Comparison of ENCODE assay signal across 19 cellular contexts in the genomic region with DNA sequence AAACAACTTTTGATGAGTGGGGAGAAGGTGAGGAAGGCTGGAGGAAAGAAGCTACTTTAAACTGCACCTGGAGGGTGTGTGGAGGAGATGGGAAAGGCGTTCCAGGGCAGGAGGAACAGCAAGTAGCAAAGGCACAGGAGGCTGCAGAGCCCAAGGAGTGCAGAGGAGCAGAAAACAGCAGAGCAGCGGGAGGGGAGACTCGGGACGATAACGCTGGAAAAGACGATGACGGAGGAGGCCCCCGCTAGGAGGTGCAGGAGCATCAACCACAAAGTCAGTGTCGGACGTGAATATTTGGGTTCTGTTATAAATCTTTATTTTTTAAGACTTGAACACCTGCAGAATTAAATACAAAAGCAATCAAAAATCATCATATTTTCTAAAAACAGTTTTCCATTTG. TPM values are rescaled to one million over a fixed set of nuclear protein-coding genes. Genes with fewer than 3 reads are reported as not detected.
DNase-seq lines count a peak whose midpoint lies in the region; ATAC-seq and TF ChIP-seq lines count a peak whose summit lies in the region.
"Had no signal": no experiment of that assay in that cellular context is flagged by ENCODE, and none has a peak within 500 bp of the region (broad histone marks: within the 10 kb centered on the region; RNA-seq: fewer than 3 reads in every experiment).

No MANE protein-coding gene starts in this region.

- TF ChIP-seq POLR2A in stomach (IDR thresholded peaks at IDR 0.05) = no peak

- H3K36me3 Mint-ChIP-seq in chondrocyte (ENCODE audit: low read depth) = peaks cover 25% of the 10 kb centered on the region
- no peaks in the 10 kb centered on the region for H3K36me3 Mint-ChIP-seq in naive B cell

- H3K27me3 ChIP-seq in HL-60 (ENCODE audit: insufficient read depth, poor library complexity, severe bottlenecking) (no peaks in the 10 kb centered on the region), stomach (no peaks in the 10 kb centered on the region)
- H3K27me3 ChIP-seq: Peyer's patch had no signal

- TF ChIP-seq CTCF in HL-60 (IDR thresholded peaks at IDR 0.05; ENCODE audit: insufficient read depth, low read length) (no peak), chondrocyte (IDR thresholded peaks at IDR 0.05) (no peak), stomach (IDR thresholded peaks at IDR 0.05) (no peak)

- H3K4me1 Mint-ChIP-seq in chondrocyte (ENCODE audit: low read depth) (no peaks in the 10 kb centered on the region), naive B cell (peaks cover 28 to 79% (median 70%) of the 10 kb centered on the region in 3 donors)
- H3K4me1 Mint-ChIP-seq: H9 had no signal

- intact Hi-C loops in stomach (cut with DNase I; ENCODE audit: low total_unique reads) = no loop called here

- H3K9me3 Mint-ChIP-seq in chondrocyte (ENCODE audit: low read depth) (no peaks in the 10 kb centered on the region), naive B cell (no peaks in the 10 kb centered on the region)
- H3K9me3 Mint-ChIP-seq: H9, HFFc6 had no signal

- no peaks in the 10 kb centered on the region for H3K4me1 ChIP-seq in stomach

- ATAC-seq in naive B cell (ENCODE audit: low read depth in 2 of 2) = no peak
- ATAC-seq: SK-N-SH treated with all-trans-retinoic acid at 6 μM for 48 hours had no signal

- peaks cover 8 to 62% (median 47%) of the 10 kb centered on the region in 4 donors for H3K36me3 ChIP-seq in stomach

- no peaks in the 10 kb centered on the region for H3K27me3 Mint-ChIP-seq in chondrocyte (ENCODE audit: low read depth)
- no peaks in the 10 kb centered on the region for H3K27me3 Mint-ChIP-seq in naive B cell

- H3K27ac ChIP-seq in HL-60 (replicated peaks) = peak overlapping the region; percentile 57
- peak overlapping the region in 1 of 5 donors; percentile 38 for H3K27ac ChIP-seq in stomach
- H3K27ac ChIP-seq: GM23248 had no signal

- DNase-seq in HL-60 (ENCODE audit: low read depth in 1 of 2, low spot score in 1 of 2) = no peak
- DNase-seq in chondrocyte (ENCODE audit: low spot score) = peak; percentile 65
- no peak for DNase-seq in naive B cell
- DNase-seq in T1000 (lab: John Stamatoyannopoulos, UW) = no peak
- DNase-seq in stomach = no peak
- DNase-seq in foreskin melanocyte = no peak
- DNase-seq in stimulated activated CD4-positive, alpha-beta T cell treated with anti-CD3 and anti-CD28 coated beads, Interleukin-4, amount 100 ng/mL, for 24 hours = no peak
- DNase-seq: GM23248; H9; HFFc6; NCI-H1105; NCI-H146; NCI-H2029; NCI-H2227 treated with DMSO at 0.1 percent for 48 hours; NCI-H510A treated with DMSO at 0.1 percent for 48 hours; NCI-H774; NK-92 treated with Interleukin-12 subunit alpha and Interleukin-12 subunit beta, amount 100 ng/mL, for 24 hours had no signal

- H3K4me3 ChIP-seq in HL-60 (replicated peaks; ENCODE audit: insufficient read depth, low read length) (no peak overlapping the region), stomach (no peak overlapping the region)
- H3K4me3 ChIP-seq: GM23248, Peyer's patch had no signal

- H3K4me3 Mint-ChIP-seq in chondrocyte (ENCODE audit: unreplicated experiment) (no peak overlapping the region), naive B cell (peak overlapping the region in 6 of 8 donors; percentile 49 to 90 (median 65))
- H3K4me3 Mint-ChIP-seq: H9, HFFc6 had no signal

- H3K27ac Mint-ChIP-seq in chondrocyte (ENCODE audit: unreplicated experiment) = no peak overlapping the region
- H3K27ac Mint-ChIP-seq in naive B cell = peak overlapping the region; percentile 93 to 99 (median 98)
- H3K27ac Mint-ChIP-seq: H9, HFFc6 had no signal

- WGBS in stomach, 5 donors = 94 to 97% (median 95%) methylated on average over 10 of the region's 10 CpGs

- H3K9me3 ChIP-seq in stomach = no peaks in the 10 kb centered on the region
- H3K9me3 ChIP-seq: Peyer's patch had no signal

- TF ChIP-seq EP300 in stomach (IDR thresholded peaks at IDR 0.05) = no peak

RNA-seq across cellular contexts. Expression of a gene that starts 44.9 kb away (rescaled TPM):
- total RNA-seq in chondrocyte (72.2 to 134 TPM (median 130 TPM) in 3 replicates), stomach (100 to 1,000 TPM in 2 of 5 donors, 10 to 100 TPM in 2, 1 to 10 TPM in 1; 8.2 to 142 (median 56.4) TPM)
- polyA plus RNA-seq in naive B cell (ENCODE audit: low read depth in 6 of 6) (10 to 100 TPM in 4 of 6 donors, 1 to 10 TPM in 2; 9.1 to 22.1 (median 13.2) TPM), stomach (10 to 100 TPM; 35.0 to 62.9 (median 43.7) TPM)
